In the genomic region with DNA sequence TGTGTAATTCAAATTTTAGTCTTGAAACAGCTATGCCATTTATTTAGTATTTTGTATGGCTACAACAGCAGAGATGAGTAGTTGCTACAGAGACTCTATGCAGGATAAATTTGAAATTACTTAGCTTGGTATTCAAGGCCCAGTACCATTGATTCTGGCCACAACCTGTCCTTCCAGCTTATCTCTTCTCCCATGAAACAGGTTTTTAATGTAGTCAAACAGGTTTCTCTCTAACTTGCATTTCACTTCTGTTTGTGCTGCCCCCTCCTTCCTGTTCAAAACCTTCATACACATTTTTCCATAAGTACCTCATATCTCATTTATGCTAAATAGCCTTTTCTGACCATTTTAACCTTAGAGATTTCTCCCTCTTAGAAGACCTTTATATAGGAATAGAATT, we compare ENCODE assay signal across 10 cellular contexts. TPM values are rescaled to one million over a fixed set of nuclear protein-coding genes. Genes with fewer than 3 reads are reported as not detected.
DNase-seq lines count a peak whose midpoint lies in the region; ATAC-seq and TF ChIP-seq lines count a peak whose summit lies in the region.
"Had no signal": no experiment of that assay in that cellular context is flagged by ENCODE, and none has a peak within 500 bp of the region (broad histone marks: within the 10 kb centered on the region; RNA-seq: fewer than 3 reads in every experiment).

No MANE protein-coding gene starts in this region.

- TF ChIP-seq POLR2A in heart left ventricle (IDR thresholded peaks at IDR 0.05) (no peak), uterus (IDR thresholded peaks at IDR 0.05) (no peak)

- H3K9me3 ChIP-seq in heart left ventricle (no peaks in the 10 kb centered on the region), right cardiac atrium (ENCODE audit: control insufficient read depth, low read length) (no peaks in the 10 kb centered on the region), RWPE2 (ENCODE audit: severe bottlenecking) (no peaks in the 10 kb centered on the region), uterus (no peaks in the 10 kb centered on the region)
- H3K9me3 ChIP-seq: adrenal gland had no signal

- H3K36me3 ChIP-seq in heart left ventricle (no peaks in the 10 kb centered on the region), RWPE2 (ENCODE audit: low read depth) (no peaks in the 10 kb centered on the region), uterus (no peaks in the 10 kb centered on the region)
- H3K36me3 ChIP-seq: adrenal gland had no signal

- no peak for DNase-seq in heart left ventricle
- no peak for DNase-seq in right cardiac atrium
- DNase-seq in RWPE2 (ENCODE audit: low spot score), result no peak
- peak; percentile 31 for DNase-seq in left kidney (ENCODE audit: low read depth, low spot score)
- DNase-seq in uterus, result no peak
- DNase-seq in UCSD-AML1 (lab: John Stamatoyannopoulos, UW; ENCODE audit: unreplicated experiment), result no peak
- DNase-seq: SHP77 treated with DMSO at 0.1 percent for 48 hours had no signal

- TF ChIP-seq CTCF in heart left ventricle (IDR thresholded peaks at IDR 0.05), result no peak
- TF ChIP-seq CTCF in RWPE2 (IDR thresholded peaks at IDR 0.05; ENCODE audit: poor library complexity, severe bottlenecking), result no peak
- no peak for TF ChIP-seq CTCF in uterus (IDR thresholded peaks at IDR 0.05)

- H3K27me3 ChIP-seq in heart left ventricle (no peaks in the 10 kb centered on the region), right cardiac atrium (ENCODE audit: control insufficient read depth, insufficient read depth) (no peaks in the 10 kb centered on the region), RWPE2 (ENCODE audit: insufficient read depth, poor library complexity, severe bottlenecking) (no peaks in the 10 kb centered on the region), uterus (no peaks in the 10 kb centered on the region)
- H3K27me3 ChIP-seq: adrenal gland had no signal

- intact Hi-C loops in heart left ventricle (cut with DNase I) (loop anchor here in 4 of 10 donors (5.0 to 10.0 kb wide), 3 partner anchors 43 to 1040 kb away; partner anchors contain the start of gene EIF4G2 (in 1 of the 4)), right cardiac atrium (cut with DNase I) (no loop called here), uterus (cut with DNase I; ENCODE audit: low total_unique reads) (no loop called here)

- H3K4me3 ChIP-seq in heart left ventricle, result peak overlapping the region in 3 of 12 donors; percentile 69 to 77 (median 76)
- no peak overlapping the region for H3K4me3 ChIP-seq in right cardiac atrium (ENCODE audit: low read length)
- no peak overlapping the region for H3K4me3 ChIP-seq in RWPE2 (ENCODE audit: severe bottlenecking)
- no peak overlapping the region for H3K4me3 ChIP-seq in uterus
- H3K4me3 ChIP-seq: adrenal gland had no signal

- H3K27ac ChIP-seq in heart left ventricle (peak overlapping the region in 11 of 12 donors; percentile 87 to 99 (median 97)), right cardiac atrium (ENCODE audit: low read length) (no peak overlapping the region), RWPE2 (ENCODE audit: poor library complexity, severe bottlenecking) (peak overlapping the region; percentile 72), uterus (peak overlapping the region; percentile 12 to 99)

- no peak for ATAC-seq in heart left ventricle
- no peak for ATAC-seq in right cardiac atrium
- ATAC-seq in RWPE2 (ENCODE audit: low read depth), result peak; percentile 13; the same call in 2 of the 3 replicates
- no peak for ATAC-seq in GM19023 (IDR thresholded peaks at IDR 0.05; ENCODE audit: unreplicated experiment)
- no peak for ATAC-seq in GM19035 (IDR thresholded peaks at IDR 0.05; ENCODE audit: unreplicated experiment)

- H3K4me1 ChIP-seq in heart left ventricle (peaks cover 0 to 81% (median 68%) of the 10 kb centered on the region in 12 donors), right cardiac atrium (ENCODE audit: control insufficient read depth, insufficient read depth, low read length) (peaks cover 6% of the 10 kb centered on the region), RWPE2 (ENCODE audit: insufficient read depth, poor library complexity, severe bottlenecking) (peaks cover 37% of the 10 kb centered on the region), uterus (peaks cover 0 to 27% of the 10 kb centered on the region in 2 donors)

RNA-seq across cellular contexts. Expression of gene USP47, which starts 3.3 kb away (rescaled TPM):
- total RNA-seq in heart left ventricle (10 to 100 TPM; 42.3 to 89.6 (median 54.3) TPM), right cardiac atrium (10 to 100 TPM; 51.7 to 57.3 (median 54.7) TPM), uterus (100 to 1,000 TPM in 3 of 4 donors, 10 to 100 TPM in 1; 83.4 to 247 (median 146) TPM)
- polyA plus RNA-seq in heart left ventricle (10 to 100 TPM; 26.2 to 65.2 TPM), right cardiac atrium (35.3 TPM)
